9 cellular contexts compared by ENCODE assay signal in the genomic region with DNA sequence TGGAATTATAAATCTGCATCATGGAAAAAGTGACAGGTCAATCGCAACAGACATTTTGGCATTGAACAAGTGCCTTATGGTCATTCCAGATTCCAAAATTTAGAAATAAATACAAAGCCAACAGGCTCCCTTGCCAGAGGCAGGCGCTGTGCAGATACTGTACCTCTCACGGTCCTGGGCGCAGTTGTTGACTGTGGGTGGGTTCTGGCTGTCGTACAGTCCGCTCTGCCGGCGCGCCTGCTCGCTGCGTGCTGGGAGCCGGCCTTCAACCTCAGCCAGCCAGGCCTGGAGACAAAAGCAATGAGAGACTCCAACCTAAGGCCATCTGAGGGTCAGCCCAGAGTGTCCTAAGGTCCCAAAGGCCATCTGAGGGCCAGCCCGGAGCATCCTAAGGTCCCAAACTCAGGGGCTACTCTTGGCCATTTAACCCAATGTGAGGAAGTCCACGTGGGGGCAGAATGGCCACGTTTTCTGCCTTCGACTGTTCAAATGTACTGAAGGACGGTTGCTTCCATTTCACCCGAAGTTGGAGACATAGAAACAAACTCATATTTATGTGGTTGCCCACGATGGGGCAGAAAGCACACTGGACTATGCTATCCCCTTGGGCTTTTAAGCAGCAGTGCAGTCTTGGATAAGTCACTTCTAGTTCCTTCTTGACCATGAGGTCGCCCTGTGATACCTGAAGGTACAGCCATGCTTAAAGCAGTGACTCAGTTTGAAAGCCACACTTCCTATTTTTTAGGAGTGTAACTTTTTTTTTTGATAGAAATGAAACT.
DNase-seq lines count a peak whose midpoint lies in the region; ATAC-seq and TF ChIP-seq lines count a peak whose summit lies in the region.
"Had no signal": no experiment of that assay in that cellular context is flagged by ENCODE, and none has a peak within 500 bp of the region (broad histone marks: within the 10 kb centered on the region; RNA-seq: fewer than 3 reads in every experiment).

No MANE protein-coding gene starts in this region.

- no peaks in the 10 kb centered on the region for H3K9me3 ChIP-seq in body of pancreas
- H3K9me3 ChIP-seq: Caco-2 had no signal

- peaks cover 45% of the 10 kb centered on the region for H3K4me1 Mint-ChIP-seq in activated T-helper 17 cell treated with anti-CD3 and anti-CD28 coated beads, Interleukin-2, amount 50 U/mL, for 72 hours

- no peak overlapping the region for H3K4me3 Mint-ChIP-seq in activated T-helper 17 cell treated with anti-CD3 and anti-CD28 coated beads, Interleukin-2, amount 50 U/mL, for 72 hours

- ATAC-seq in GM19023 (IDR thresholded peaks at IDR 0.05; ENCODE audit: unreplicated experiment): peak; percentile 84
- ATAC-seq in HG03039 (IDR thresholded peaks at IDR 0.05; ENCODE audit: unreplicated experiment): peak; percentile 62
- peak; percentile 64 for ATAC-seq in activated T-helper 17 cell treated with anti-CD3 and anti-CD28 coated beads, Interleukin-2, amount 50 U/mL, for 72 hours (replicated peaks)
- ATAC-seq in body of pancreas: no peak
- no peak for ATAC-seq in omental fat pad (ENCODE audit: low FRiP score)

- H3K4me3 ChIP-seq in body of pancreas: no peak overlapping the region

- no peak overlapping the region for H3K27ac ChIP-seq in body of pancreas

- no peak for TF ChIP-seq POLR2A in body of pancreas (IDR thresholded peaks at IDR 0.05)

- DNase-seq in CD1c-positive myeloid dendritic cell (ENCODE audit: extremely low spot score) (peak; percentile 83), GF-D8 (lab: John Stamatoyannopoulos, UW) (no peak), DMS53 (lab: John Stamatoyannopoulos, UW) (no peak), body of pancreas (no peak), omental fat pad (ENCODE audit: low spot score) (no peak)
- DNase-seq: Caco-2 had no signal

- intact Hi-C loops in body of pancreas (cut with DNase I): no loop called here

- no peak for TF ChIP-seq CTCF in body of pancreas (IDR thresholded peaks at IDR 0.05)
- no peak for TF ChIP-seq CTCF in omental fat pad (IDR thresholded peaks at IDR 0.05)

- H3K4me1 ChIP-seq in body of pancreas: no peaks in the 10 kb centered on the region
- H3K4me1 ChIP-seq: Caco-2 had no signal

- peak overlapping the region; percentile 82 for H3K27ac Mint-ChIP-seq in activated T-helper 17 cell treated with anti-CD3 and anti-CD28 coated beads, Interleukin-2, amount 50 U/mL, for 72 hours

- WGBS in body of pancreas, 2 donors: 78 to 80% methylated on average over 8 to 13 of the region's 20 CpGs

- H3K36me3 Mint-ChIP-seq in activated T-helper 17 cell treated with anti-CD3 and anti-CD28 coated beads, Interleukin-2, amount 50 U/mL, for 72 hours (ENCODE audit: low read depth): peaks cover 100% of the 10 kb centered on the region

- H3K9me3 Mint-ChIP-seq in activated T-helper 17 cell treated with anti-CD3 and anti-CD28 coated beads, Interleukin-2, amount 50 U/mL, for 72 hours: no peaks in the 10 kb centered on the region

- no peaks in the 10 kb centered on the region for H3K27me3 ChIP-seq in body of pancreas

- H3K27me3 Mint-ChIP-seq in activated T-helper 17 cell treated with anti-CD3 and anti-CD28 coated beads, Interleukin-2, amount 50 U/mL, for 72 hours: no peaks in the 10 kb centered on the region

- H3K36me3 ChIP-seq in body of pancreas (replicated peaks in 1 of 2; ENCODE audit: insufficient read depth in 1 of 2, low read depth in 2 of 2): no peaks in the 10 kb centered on the region

Comparison
In these comparisons a context has a peak if more than half of its experiments do, and no peak if none do; other contexts are left out.
1. ATAC-seq: peak in GM19023 (single experiment), HG03039 (single experiment) and activated T-helper 17 cell treated with anti-CD3 and anti-CD28 coated beads, Interleukin-2, amount 50 U/mL, for 72 hours (single experiment); none in body of pancreas (single experiment) and omental fat pad (single experiment).